8 cellular contexts compared by ENCODE assay signal in genomic region chr14:105420141-105420975, GRCh38.
A peak's percentile ranks its signal among the peaks of the same experiment; 100 is the strongest.
DNase-seq lines count a peak whose midpoint lies in the region; ATAC-seq, FAIRE-seq and TF ChIP-seq lines count a peak whose summit lies in the region.

No MANE protein-coding gene starts in this region.

- no peaks in the 10 kb centered on the region for H3K9me3 Mint-ChIP-seq in central memory CD8-positive, alpha-beta T cell

- H3K4me3 Mint-ChIP-seq in central memory CD8-positive, alpha-beta T cell, result peak overlapping the region; percentile 91

- H3K4me3 ChIP-seq in KMS-11 (IDR thresholded peaks at IDR 0.05; ENCODE audit: insufficient read depth, low read depth, low read length) (no peak overlapping the region), muscle layer of duodenum (ENCODE audit: low read depth in 1 of 2, low read length in 2 of 2) (peak overlapping the region; percentile 69 to 76)

- H3K4me1 ChIP-seq in KMS-11 (ENCODE audit: low read depth, poor library complexity, severe bottlenecking) (peaks cover 8% of the 10 kb centered on the region), muscle layer of duodenum (ENCODE audit: control insufficient read depth in 1 of 2, insufficient read depth in 2 of 2, low read length in 2 of 2) (peaks cover 4 to 38% of the 10 kb centered on the region in 2 donors)

- H3K9ac ChIP-seq in KMS-11, result peak overlapping the region; percentile 88

- H3K9me3 ChIP-seq in muscle layer of duodenum (ENCODE audit: control insufficient read depth in 1 of 2, low read length in 2 of 2), result no peaks in the 10 kb centered on the region

- no peaks in the 10 kb centered on the region for H4K20me1 ChIP-seq in KMS-11 (ENCODE audit: insufficient read depth)

- H3K4me2 ChIP-seq in KMS-11, result peak overlapping the region; percentile 48; the same call in 1 of the 2 replicates

- H3K79me2 ChIP-seq in KMS-11 (ENCODE audit: insufficient read depth, low read depth), result peaks cover 50% of the 10 kb centered on the region

- H2AFZ ChIP-seq in KMS-11 (ENCODE audit: low read depth), result no peak overlapping the region

- H3K4me1 Mint-ChIP-seq in central memory CD8-positive, alpha-beta T cell, result peaks cover 23% of the 10 kb centered on the region

- peaks cover 8% of the 10 kb centered on the region for H3K36me3 Mint-ChIP-seq in central memory CD8-positive, alpha-beta T cell (ENCODE audit: insufficient read depth)

- H3K27ac ChIP-seq in C4-2B (peak overlapping the region; percentile 80), KMS-11 (peak overlapping the region; percentile 52), muscle layer of duodenum (ENCODE audit: low read length) (peak overlapping the region; percentile 23)

- H3K27ac Mint-ChIP-seq in central memory CD8-positive, alpha-beta T cell (ENCODE audit: low read depth), result peak overlapping the region; percentile 86

- TF ChIP-seq CTCF in C4-2B (conservative IDR thresholded peaks at IDR 0.05), result no peak
- TF ChIP-seq CTCF in KMS-11 (conservative IDR thresholded peaks at IDR 0.05; ENCODE audit: low read depth, low read length), result no peak

- H3K27me3 Mint-ChIP-seq in central memory CD8-positive, alpha-beta T cell, result no peaks in the 10 kb centered on the region

- ATAC-seq in central memory CD8-positive, alpha-beta T cell (replicated peaks; ENCODE audit: extremely low read depth, poor library complexity, severe bottlenecking), result no peak
- ATAC-seq in GM21723 (IDR thresholded peaks at IDR 0.05; ENCODE audit: unreplicated experiment), result no peak

- H3K27me3 ChIP-seq in KMS-11 (ENCODE audit: insufficient read depth, low read depth) (no peaks in the 10 kb centered on the region), muscle layer of duodenum (ENCODE audit: low read depth, low read length) (no peaks in the 10 kb centered on the region)

- H3K36me3 ChIP-seq in KMS-11 (ENCODE audit: insufficient read depth) (no peaks in the 10 kb centered on the region), muscle layer of duodenum (ENCODE audit: control insufficient read depth in 1 of 2, insufficient read depth in 2 of 2, low read length in 2 of 2) (no peaks in the 10 kb centered on the region)

- FAIRE-seq in urothelium cell line (lab: Jason Lieb, UNC), result no peak

- DNase-seq in central memory CD8-positive, alpha-beta T cell (ENCODE audit: low spot score in 2 of 2), result no peak
- DNase-seq in urothelium cell line (ENCODE audit: low spot score) (no peak), DMS79 treated with DMSO at 0.1 percent for 48 hours (lab: John Stamatoyannopoulos, UW) (no peak), HUDEP-2 (lab: John Stamatoyannopoulos, UW; ENCODE audit: unreplicated experiment in 76 of 76) (no peak)

Comparison
In these comparisons a context has a peak if more than half of its experiments do, and no peak if none do; other contexts are left out.
1. H3K27ac ChIP-seq: peak in every context shown above with its lines; median percentile 80 in C4-2B; 52 in KMS-11; 23 in muscle layer of duodenum.